ENCODE assay signal across 10 cellular contexts in genomic region chr6:160972111-160972510, GRCh38. TPM values are rescaled to one million over a fixed set of nuclear protein-coding genes. Genes with fewer than 3 reads are reported as not detected.
A peak's percentile ranks its signal among the peaks of the same experiment; 100 is the strongest.
DNase-seq lines count a peak whose midpoint lies in the region; ATAC-seq and TF ChIP-seq lines count a peak whose summit lies in the region.
"Had no signal": no experiment of that assay in that cellular context is flagged by ENCODE, and none has a peak within 500 bp of the region (broad histone marks: within the 10 kb centered on the region; RNA-seq: fewer than 3 reads in every experiment).

No MANE protein-coding gene starts in this region.

- H3K36me3 ChIP-seq in HEK293 (ENCODE audit: control insufficient read depth in 2 of 2, insufficient read depth in 1 of 2, low read length in 2 of 2), result no peaks in the 10 kb centered on the region

- ATAC-seq in foreskin keratinocyte, result peak; percentile 84
- no peak for ATAC-seq in HG03460 (IDR thresholded peaks at IDR 0.05; ENCODE audit: unreplicated experiment)

- CTCF ChIA-PET in HEK293 (lab: Yijun Ruan, JAX), result interaction anchor here (1.1 kb wide), 1 partner anchor 446 kb away, joined by 3 read pairs; no protein-coding TSS in a partner anchor

- H3K9me3 ChIP-seq in HEK293 (ENCODE audit: control insufficient read depth, insufficient read depth, low read depth, low read length), result no peaks in the 10 kb centered on the region

- no peak overlapping the region for H3K4me3 ChIP-seq in HEK293 (ENCODE audit: low read depth, low read length)

- DNase-seq in GM04504 (ENCODE audit: low read depth), result peak; percentile 81
- DNase-seq in NCI-H69 (lab: John Stamatoyannopoulos, UW), result peak; percentile 30
- peak; percentile 88 to 93 for DNase-seq in foreskin keratinocyte
- DNase-seq in C1 segment of cervical spinal cord (lab: John Stamatoyannopoulos, UW), result no peak
- no peak for DNase-seq in foreskin melanocyte
- DNase-seq in NCI-H82 (lab: John Stamatoyannopoulos, UW), result no peak
- DNase-seq: cortex of kidney had no signal

- POLR2A ChIA-PET in HEK293 (lab: Yijun Ruan, JAX), result interaction anchor here (1.0 to 1.7 kb wide), 2 partner anchors 20 to 302 kb away, joined by 3 to 5 read pairs; partner anchors contain the start of genes AGPAT4 and MAP3K4

- no peaks in the 10 kb centered on the region for H3K27me3 ChIP-seq in foreskin keratinocyte

- H3K27ac ChIP-seq in HEK293 (ENCODE audit: extremely low read depth, low read depth, low read length) (no peak overlapping the region), foreskin keratinocyte (peak overlapping the region; percentile 82)
- H3K27ac ChIP-seq: VCaP had no signal

- TF ChIP-seq CTCF in HEK293 (tag by site-specific recombination; IDR thresholded peaks at IDR 0.05), result no peak
- no peak for TF ChIP-seq CTCF in foreskin keratinocyte (conservative IDR thresholded peaks at IDR 0.05)

- H3K4me1 ChIP-seq in HEK293 (ENCODE audit: control insufficient read depth, insufficient read depth, low read length), result no peaks in the 10 kb centered on the region
- peaks cover 16% of the 10 kb centered on the region for H3K4me1 ChIP-seq in foreskin keratinocyte

TF ChIP-seq in HEK293, 187 proteins besides CTCF, POLR2A, EP300 and RAD21:
- TF ChIP-seq OSR2 (tag by site-specific recombination; IDR thresholded peaks at IDR 0.05) (peak; percentile 93), ZBTB44 (tag by site-specific recombination; IDR thresholded peaks at IDR 0.05) (peak; percentile 64; the same call in 1 of the 2 replicates), TRIM28 (IDR thresholded peaks at IDR 0.05; ENCODE audit: borderline replicate concordance, low read length) (peak; percentile 61; the same call in 1 of the 2 replicates), ZSCAN5A (tag by site-specific recombination; IDR thresholded peaks at IDR 0.05) (no peak), PBX3 (CRISPR knock-in tag; IDR thresholded peaks at IDR 0.05) (no peak), PRDM6 (tag by site-specific recombination; IDR thresholded peaks at IDR 0.05) (peak; percentile 7; the same call in 1 of the 2 replicates), ZNF664 (tag by site-specific recombination; IDR thresholded peaks at IDR 0.05) (peak; percentile 77), PRDM4 (tag by site-specific recombination; IDR thresholded peaks at IDR 0.05) (0 out of 2 replicates have a peak, but pooled peaks have one; percentile 49), SETDB1 (IDR thresholded peaks at IDR 0.05; ENCODE audit: insufficient read length, low read length) (peak; percentile 20)
TF ChIP-seq in HEK293: peak in this region for 7.

RNA-seq across cellular contexts. Expression of gene MAP3K4, which starts 19.5 kb away (rescaled TPM):
- 25.0 and 26.1 TPM in 2 replicates for total RNA-seq in foreskin keratinocyte
- polyA plus RNA-seq in foreskin keratinocyte, result 9.7 and 11.7 TPM in 2 replicates

Comparison
In these comparisons a context has a peak if more than half of its experiments do, and no peak if none do; other contexts are left out.
1. DNase-seq: peak in GM04504 (single experiment), NCI-H69 (single experiment) and foreskin keratinocyte (2 of 2); none in C1 segment of cervical spinal cord (0 of 14), foreskin melanocyte (single experiment) and NCI-H82 (single experiment).